In the genomic region with DNA sequence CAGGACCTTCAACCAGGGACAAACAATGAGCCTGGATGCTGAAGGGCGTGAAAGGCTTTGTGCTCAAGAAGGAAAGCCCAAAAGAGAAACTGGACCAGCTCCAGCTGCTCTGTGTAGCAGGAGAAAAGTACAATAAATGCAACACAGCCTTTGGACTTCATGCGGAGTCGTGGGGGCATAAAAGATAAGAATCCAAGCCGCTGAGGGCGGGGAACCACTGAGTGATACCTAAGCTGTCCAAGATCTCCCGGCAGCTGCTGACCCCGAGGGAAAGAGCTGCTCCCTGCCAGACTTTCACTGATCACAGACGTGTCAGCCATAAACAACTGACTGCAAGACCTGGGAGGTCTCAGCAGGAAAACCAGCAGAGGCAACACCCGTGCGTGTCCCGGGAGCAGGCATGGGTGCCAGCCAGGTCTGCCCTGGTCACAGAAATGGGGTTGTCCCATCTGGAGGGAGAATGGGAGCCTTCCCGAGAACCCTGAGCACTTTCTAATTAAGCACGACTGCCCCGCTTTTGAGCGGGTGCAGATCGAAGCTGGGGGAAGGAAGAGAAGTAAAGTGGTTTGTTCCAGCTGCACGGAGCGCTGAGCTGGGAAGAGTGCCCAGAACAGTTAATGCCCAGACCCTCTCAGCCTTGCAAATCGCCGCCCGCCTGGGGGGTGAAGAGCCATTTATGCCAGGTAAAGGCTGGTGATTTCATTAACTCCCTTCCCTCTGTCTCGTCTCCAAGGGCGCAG, we compare ENCODE assay signal across 8 cellular contexts.
DNase-seq lines count a peak whose midpoint lies in the region; ATAC-seq and TF ChIP-seq lines count a peak whose summit lies in the region.

No MANE protein-coding gene starts in this region.

- H3K4me1 ChIP-seq in left lung = peaks cover 4 to 22% of the 10 kb centered on the region in 2 donors

- TF ChIP-seq CTCF in WI38 (IDR thresholded peaks at IDR 0.05; ENCODE audit: low read depth, low read length) (no peak), left lung (IDR thresholded peaks at IDR 0.05) (no peak)

- DNase-seq in Right ventricle myocardium superior = no peak
- no peak for DNase-seq in cardiac septum (ENCODE audit: low spot score)
- peak in 1 of 2 donors; percentile 63 for DNase-seq in left lung
- no peak for DNase-seq in iPS-NIHi7 (ENCODE audit: extremely low spot score)
- DNase-seq in ureter (ENCODE audit: low spot score) = no peak
- no peak for DNase-seq in activated naive CD4-positive, alpha-beta T cell treated with anti-CD3 and anti-CD28 coated beads, Interleukin-2, amount 50 U/mL, for 16 hours

- intact Hi-C loops in Right ventricle myocardium superior (cut with DNase I) (no loop called here), cardiac septum (cut with DNase I) (loop anchor here (10.0 kb wide), 1 partner anchor 429 kb away; no protein-coding TSS in a partner anchor), left lung (cut with DNase I) (no loop called here)

- H3K36me3 ChIP-seq in left lung = no peaks in the 10 kb centered on the region

- H3K27ac ChIP-seq in left lung = no peak overlapping the region

- ATAC-seq in Right ventricle myocardium superior (ENCODE audit: poor library complexity) = peak; percentile 46
- peak; percentile 37 for ATAC-seq in left lung
- ATAC-seq in GM21367 (IDR thresholded peaks at IDR 0.05; ENCODE audit: unreplicated experiment) = no peak

- peaks cover 0 to 22% of the 10 kb centered on the region in 2 donors for H3K27me3 ChIP-seq in left lung

- H3K4me3 ChIP-seq in WI38 (ENCODE audit: low read depth, low read length) (peak overlapping the region; percentile 41), left lung (peak overlapping the region in 1 of 2 donors; percentile 15)

- H3K9me3 ChIP-seq in left lung = no peaks in the 10 kb centered on the region
